In the genomic region with DNA sequence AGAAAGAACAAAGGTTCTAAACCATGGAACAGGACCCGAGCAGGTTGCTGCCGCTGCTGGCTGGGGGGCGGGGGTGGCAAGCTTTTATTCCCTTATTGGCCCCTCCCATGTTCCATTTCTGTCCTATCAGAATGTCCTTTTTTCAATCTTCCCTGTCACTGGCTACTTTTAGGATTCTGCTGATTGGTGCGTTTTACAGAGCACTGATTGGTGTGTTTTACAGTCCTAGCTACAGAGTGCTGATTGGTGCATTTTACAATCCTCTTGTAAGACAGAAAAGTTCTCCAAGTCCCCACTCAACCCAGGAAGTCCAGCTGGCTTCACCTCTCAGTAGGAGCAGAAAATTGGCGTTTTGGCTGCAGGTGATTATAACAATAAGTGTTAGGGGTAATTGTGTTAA, we compare ENCODE assay signal across 2 cellular contexts.
TF ChIP-seq lines count a peak whose summit lies in the region.

No MANE protein-coding gene starts in this region.

TF ChIP-seq in K562, 482 proteins besides CTCF, POLR2A, EP300 and RAD21:
- peak; percentile 59; the same call in 1 of the 2 replicates for TF ChIP-seq ZNF316 (IDR thresholded peaks at IDR 0.05)

TF ChIP-seq in HepG2, 621 proteins besides CTCF, POLR2A, EP300 and RAD21:
- TF ChIP-seq MAFF (IDR thresholded peaks at IDR 0.05; ENCODE audit: low read depth, low read length) (0 out of 2 replicates have a peak, but pooled peaks have one; percentile 8), MAFK (conservative IDR thresholded peaks at IDR 0.05 in 1 of 2, IDR thresholded peaks at IDR 0.05 in 1 of 2; ENCODE audit: low read length in 2 of 2) (0 out of 4 replicates have a peak, but pooled peaks of 1 of the 2 experiments have one; percentile 12)
